8 cellular contexts compared by ENCODE assay signal in genomic region chr13:99981115-99982020, GRCh38. TPM values are rescaled to one million over a fixed set of nuclear protein-coding genes. Genes with fewer than 3 reads are reported as not detected.
A peak's percentile ranks its signal among the peaks of the same experiment; 100 is the strongest.
DNase-seq lines count a peak whose midpoint lies in the region; ATAC-seq and TF ChIP-seq lines count a peak whose summit lies in the region.

ZIC2 (plus strand) TSS chr13:99981784; CDS start chr13:99982065, 281 bp downstream.

- CTCF ChIA-PET in WTC11 (lab: Charles Lee): interaction anchor here (0.7 to 2.7 kb wide), 10 partner anchors 9 to 529 kb away, joined by 3 to 11 read pairs (median 4); partner anchors contain the start of gene ZIC5

- H3K27ac ChIP-seq in foreskin keratinocyte (no peak within 1 kb of the TSS), trophoblast cell (ENCODE audit: low read depth, low read length) (no peak within 1 kb of the TSS)

- peak within 1 kb of the TSS; percentile 76; the same call in 1 of the 2 replicates for H3K27ac Mint-ChIP-seq in WTC11

- no peak within 1 kb of the TSS for H4K12ac ChIP-seq in trophoblast cell (ENCODE audit: low read depth, low read length)

- H2AK5ac ChIP-seq in trophoblast cell (ENCODE audit: low read length): no peak within 1 kb of the TSS

- H3K9me3 ChIP-seq in trophoblast cell (ENCODE audit: insufficient read depth, low read depth, low read length): peaks cover 4% of the 10 kb centered on the region

- peak; percentile 88 for TF ChIP-seq POLR2A in NB4 (IDR thresholded peaks at IDR 0.05; ENCODE audit: extremely low read depth, insufficient read length)

- no peak within 1 kb of the TSS for H2BK5ac ChIP-seq in trophoblast cell (ENCODE audit: low read depth, low read length, poor library complexity)

- no peak within 1 kb of the TSS for H3K14ac ChIP-seq in trophoblast cell (ENCODE audit: low read length)

- no peak within 1 kb of the TSS for H2BK12ac ChIP-seq in trophoblast cell (ENCODE audit: low read length)

- H3K79me1 ChIP-seq in trophoblast cell (ENCODE audit: low read length): no peaks in the 10 kb centered on the region

- H3K36me3 Mint-ChIP-seq in WTC11: peaks cover 35% of the 10 kb centered on the region

- H2BK120ac ChIP-seq in trophoblast cell (ENCODE audit: insufficient read depth, low read length, poor library complexity): no peak within 1 kb of the TSS

- no peaks in the 10 kb centered on the region for H3K9me3 Mint-ChIP-seq in WTC11

- H3K36me3 ChIP-seq in trophoblast cell (ENCODE audit: control insufficient read depth in 1 of 2, insufficient read depth in 2 of 2, low read length in 2 of 2): no peaks in the 10 kb centered on the region

- H3K4ac ChIP-seq in trophoblast cell (ENCODE audit: low read depth, low read length): no peak within 1 kb of the TSS

- TF ChIP-seq CTCF in NB4 (IDR thresholded peaks at IDR 0.05; ENCODE audit: low read depth, low read length) (no peak), WTC11 (IDR thresholded peaks at IDR 0.05) (no peak), foreskin keratinocyte (conservative IDR thresholded peaks at IDR 0.05) (no peak)

- H3K4me1 Mint-ChIP-seq in WTC11: peaks cover 32% of the 10 kb centered on the region

- H3K27me3 ChIP-seq in foreskin keratinocyte: peaks cover 95% of the 10 kb centered on the region
- peaks cover 81% of the 10 kb centered on the region for H3K27me3 ChIP-seq in trophoblast cell (ENCODE audit: insufficient read depth, low read length)

- H4K8ac ChIP-seq in trophoblast cell (ENCODE audit: low read depth, low read length): no peak within 1 kb of the TSS

- POLR2A ChIA-PET in WTC11 (lab: Charles Lee): interaction anchor here (0.6 to 7.1 kb wide), 17 partner anchors 7 to 529 kb away, joined by 3 to 67 read pairs (median 6); partner anchors contain the start of genes CLYBL, PCCA and ZIC5

- no CpG with 5 or more reads among the region's 120 CpGs for WGBS in trophoblast cell (ENCODE audit: extremely low coverage, insufficient coverage, insufficient read length)

- DNase-seq in NCI-H1417 (lab: John Stamatoyannopoulos, UW): peak; percentile 91 to 100 (median 99)
- no peak for DNase-seq in NCI-H1417 treated with DMSO at 0.1 percent for 48 hours (lab: John Stamatoyannopoulos, UW)
- peak; percentile 96 for DNase-seq in NB4 (ENCODE audit: low read depth)
- peak; percentile 79 for DNase-seq in WTC11 (ENCODE audit: low spot score)
- DNase-seq in foreskin keratinocyte: no peak
- DNase-seq in trophoblast cell: peak; percentile 35 to 61

- H3K4me2 ChIP-seq in trophoblast cell (ENCODE audit: low read length): peak within 1 kb of the TSS; percentile 99

- no peaks in the 10 kb centered on the region for H3K79me2 ChIP-seq in trophoblast cell (ENCODE audit: control insufficient read depth, insufficient read depth, low read length, poor library complexity)

- H3K4me3 Mint-ChIP-seq in WTC11: peak within 1 kb of the TSS; percentile 94

- H3K18ac ChIP-seq in trophoblast cell (ENCODE audit: low read length): no peak within 1 kb of the TSS

- no peaks in the 10 kb centered on the region for H3K4me1 ChIP-seq in foreskin keratinocyte
- H3K4me1 ChIP-seq in trophoblast cell (ENCODE audit: control insufficient read depth in 1 of 2, insufficient read depth in 2 of 2, low read length in 2 of 2): peaks cover 7 to 24% of the 10 kb centered on the region in 2 experiments

- peaks cover 31% of the 10 kb centered on the region for H3K27me3 Mint-ChIP-seq in WTC11 (ENCODE audit: low read depth)

- ATAC-seq in WTC11 (peak; percentile 9), foreskin keratinocyte (peak; percentile 36), HG02623 (IDR thresholded peaks at IDR 0.05; ENCODE audit: unreplicated experiment) (no peak), HG03135 (IDR thresholded peaks at IDR 0.05; ENCODE audit: unreplicated experiment) (no peak)

- H3K4me3 ChIP-seq in NB4 (ENCODE audit: low read depth, low read length): peak within 1 kb of the TSS; percentile 91
- peak within 1 kb of the TSS; percentile 66 for H3K4me3 ChIP-seq in trophoblast cell (ENCODE audit: low read depth, low read length)

- H4K91ac ChIP-seq in trophoblast cell (ENCODE audit: low read depth, low read length): no peak within 1 kb of the TSS

- H2AFZ ChIP-seq in trophoblast cell (ENCODE audit: insufficient read depth, low read length, poor library complexity): peak within 1 kb of the TSS; percentile 54

- H3K9ac ChIP-seq in trophoblast cell (ENCODE audit: low read length): no peak within 1 kb of the TSS

- H3K23ac ChIP-seq in trophoblast cell (ENCODE audit: low read length): no peak within 1 kb of the TSS

TF ChIP-seq in WTC11, 78 proteins besides CTCF, POLR2A, EP300 and RAD21 (continues in another document):
- TF ChIP-seq ZNF425 (CRISPR knock-in tag; conservative IDR thresholded peaks at IDR 0.05) (no peak), RORB (CRISPR knock-in tag; IDR thresholded peaks at IDR 0.05) (no peak), NR1H2 (CRISPR knock-in tag; IDR thresholded peaks at IDR 0.05) (no peak), ATF1 (CRISPR knock-in tag; IDR thresholded peaks at IDR 0.05) (no peak), FOXP1 (CRISPR knock-in tag; IDR thresholded peaks at IDR 0.05; ENCODE audit: borderline replicate concordance) (no peak), NFATC4 (CRISPR knock-in tag; IDR thresholded peaks at IDR 0.05) (no peak), TEAD4 (CRISPR knock-in tag; IDR thresholded peaks at IDR 0.05) (no peak), MYBL2 (CRISPR knock-in tag; IDR thresholded peaks at IDR 0.05) (no peak), TP53 (CRISPR knock-in tag; IDR thresholded peaks at IDR 0.05) (0 out of 2 replicates have a peak, but pooled peaks have one; percentile 54), ZNF232 (CRISPR knock-in tag; IDR thresholded peaks at IDR 0.05) (no peak), CREB1 (CRISPR knock-in tag; IDR thresholded peaks at IDR 0.05) (no peak), ZSCAN18 (CRISPR knock-in tag; IDR thresholded peaks at IDR 0.05) (no peak)
- TF ChIP-seq, protein P1, sequence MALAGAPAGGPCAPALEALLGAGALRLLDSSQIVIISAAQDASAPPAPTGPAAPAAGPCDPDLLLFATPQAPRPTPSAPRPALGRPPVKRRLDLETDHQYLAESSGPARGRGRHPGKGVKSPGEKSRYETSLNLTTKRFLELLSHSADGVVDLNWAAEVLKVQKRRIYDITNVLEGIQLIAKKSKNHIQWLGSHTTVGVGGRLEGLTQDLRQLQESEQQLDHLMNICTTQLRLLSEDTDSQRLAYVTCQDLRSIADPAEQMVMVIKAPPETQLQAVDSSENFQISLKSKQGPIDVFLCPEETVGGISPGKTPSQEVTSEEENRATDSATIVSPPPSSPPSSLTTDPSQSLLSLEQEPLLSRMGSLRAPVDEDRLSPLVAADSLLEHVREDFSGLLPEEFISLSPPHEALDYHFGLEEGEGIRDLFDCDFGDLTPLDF (CRISPR knock-in tag; IDR thresholded peaks at IDR 0.05): no peak
- TF ChIP-seq, protein P2, sequence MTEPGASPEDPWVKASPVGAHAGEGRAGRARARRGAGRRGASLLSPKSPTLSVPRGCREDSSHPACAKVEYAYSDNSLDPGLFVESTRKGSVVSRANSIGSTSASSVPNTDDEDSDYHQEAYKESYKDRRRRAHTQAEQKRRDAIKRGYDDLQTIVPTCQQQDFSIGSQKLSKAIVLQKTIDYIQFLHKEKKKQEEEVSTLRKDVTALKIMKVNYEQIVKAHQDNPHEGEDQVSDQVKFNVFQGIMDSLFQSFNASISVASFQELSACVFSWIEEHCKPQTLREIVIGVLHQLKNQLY (CRISPR knock-in tag; IDR thresholded peaks at IDR 0.05): no peak
- TF ChIP-seq, protein P3, sequence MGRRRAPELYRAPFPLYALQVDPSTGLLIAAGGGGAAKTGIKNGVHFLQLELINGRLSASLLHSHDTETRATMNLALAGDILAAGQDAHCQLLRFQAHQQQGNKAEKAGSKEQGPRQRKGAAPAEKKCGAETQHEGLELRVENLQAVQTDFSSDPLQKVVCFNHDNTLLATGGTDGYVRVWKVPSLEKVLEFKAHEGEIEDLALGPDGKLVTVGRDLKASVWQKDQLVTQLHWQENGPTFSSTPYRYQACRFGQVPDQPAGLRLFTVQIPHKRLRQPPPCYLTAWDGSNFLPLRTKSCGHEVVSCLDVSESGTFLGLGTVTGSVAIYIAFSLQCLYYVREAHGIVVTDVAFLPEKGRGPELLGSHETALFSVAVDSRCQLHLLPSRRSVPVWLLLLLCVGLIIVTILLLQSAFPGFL (CRISPR knock-in tag; IDR thresholded peaks at IDR 0.05; ENCODE audit: borderline replicate concordance): no peak

RNA-seq across cellular contexts. Expression of gene ZIC2, which starts in this region (rescaled TPM):
- 344 to 379 TPM (median 376 TPM) in 3 replicates for total RNA-seq in WTC11 (2021)
- not detected in 2 replicates for total RNA-seq in foreskin keratinocyte
- polyA plus RNA-seq in foreskin keratinocyte: not detected in 2 replicates
- 0.05 and 0.07 TPM in 2 replicates for polyA plus RNA-seq in trophoblast cell (2013)

Comparison
In these comparisons a context has a peak if more than half of its experiments do, and no peak if none do; other contexts are left out.
1. RNA of gene ZIC2 (total RNA-seq): 344 to 379 TPM in WTC11; not detected in foreskin keratinocyte; every median in the first group is over 100 times any median in the second.
2. DNase-seq: peak in NCI-H1417 (3 of 3), NB4 (single experiment), WTC11 (single experiment) and trophoblast cell (2 of 2); none in NCI-H1417 treated with DMSO at 0.1 percent for 48 hours (single experiment) and foreskin keratinocyte (0 of 2).
3. Peak in ATAC-seq in foreskin keratinocyte; RNA of the gene not detected or under 1 TPM.